In genomic region chr2:127386764-127387654, GRCh38 we compare ENCODE assay signal across 1 cellular context.
TF ChIP-seq lines count a peak whose summit lies in the region.

No MANE protein-coding gene starts in this region.

TF ChIP-seq in K562, 482 proteins besides CTCF, POLR2A, EP300 and RAD21 (continued from another document and continues in another):
- TF ChIP-seq, protein P1, sequence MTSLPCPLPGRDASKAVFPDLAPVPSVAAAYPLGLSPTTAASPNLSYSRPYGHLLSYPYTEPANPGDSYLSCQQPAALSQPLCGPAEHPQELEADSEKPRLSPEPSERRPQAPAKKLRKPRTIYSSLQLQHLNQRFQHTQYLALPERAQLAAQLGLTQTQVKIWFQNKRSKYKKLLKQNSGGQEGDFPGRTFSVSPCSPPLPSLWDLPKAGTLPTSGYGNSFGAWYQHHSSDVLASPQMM (CRISPR knock-in tag; IDR thresholded peaks at IDR 0.05), result no peak
- no peak for TF ChIP-seq MEIS2 (IDR thresholded peaks at IDR 0.05; ENCODE audit: partially characterized antibody)
- TF ChIP-seq ZNF239 (CRISPR knock-in tag; IDR thresholded peaks at IDR 0.05), result no peak
- TF ChIP-seq ZNF146 (CRISPR knock-in tag; IDR thresholded peaks at IDR 0.05; ENCODE audit: unreplicated experiment), result no peak
- TF ChIP-seq RBM34 (IDR thresholded peaks at IDR 0.05; ENCODE audit: borderline replicate concordance, insufficient read depth, low read length), result no peak
- no peak for TF ChIP-seq ILF3 (IDR thresholded peaks at IDR 0.05; ENCODE audit: borderline replicate concordance)
- TF ChIP-seq POLR3A (IDR thresholded peaks at IDR 0.05; ENCODE audit: borderline replicate concordance, extremely low read depth, insufficient read depth, insufficient read length), result no peak
- TF ChIP-seq SLC30A9 (CRISPR knock-in tag; IDR thresholded peaks at IDR 0.05), result no peak
- no peak for TF ChIP-seq ZNF41 (CRISPR knock-in tag; conservative IDR thresholded peaks at IDR 0.05)
- TF ChIP-seq VEZF1 (CRISPR knock-in tag; IDR thresholded peaks at IDR 0.05), result peak; percentile 98
- TF ChIP-seq, protein P2, sequence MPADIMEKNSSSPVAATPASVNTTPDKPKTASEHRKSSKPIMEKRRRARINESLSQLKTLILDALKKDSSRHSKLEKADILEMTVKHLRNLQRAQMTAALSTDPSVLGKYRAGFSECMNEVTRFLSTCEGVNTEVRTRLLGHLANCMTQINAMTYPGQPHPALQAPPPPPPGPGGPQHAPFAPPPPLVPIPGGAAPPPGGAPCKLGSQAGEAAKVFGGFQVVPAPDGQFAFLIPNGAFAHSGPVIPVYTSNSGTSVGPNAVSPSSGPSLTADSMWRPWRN (IDR thresholded peaks at IDR 0.05; ENCODE audit: low read depth), result no peak
- no peak for TF ChIP-seq MEF2A (IDR thresholded peaks at IDR 0.05; ENCODE audit: control insufficient read depth, low read depth, low read length)
- peak; percentile 75; the same call in 1 of the 2 replicates for TF ChIP-seq NCOA6 (IDR thresholded peaks at IDR 0.05)
- no peak for TF ChIP-seq FUS (optimal IDR thresholded peaks at IDR 0.05; ENCODE audit: low read depth, low read length)
- 0 out of 2 replicates have a peak, but pooled peaks have one; percentile 50 for TF ChIP-seq ZEB2 (IDR thresholded peaks at IDR 0.05)
- no peak for TF ChIP-seq RNF219 (CRISPR knock-in tag; IDR thresholded peaks at IDR 0.05)
- TF ChIP-seq, protein P3, sequence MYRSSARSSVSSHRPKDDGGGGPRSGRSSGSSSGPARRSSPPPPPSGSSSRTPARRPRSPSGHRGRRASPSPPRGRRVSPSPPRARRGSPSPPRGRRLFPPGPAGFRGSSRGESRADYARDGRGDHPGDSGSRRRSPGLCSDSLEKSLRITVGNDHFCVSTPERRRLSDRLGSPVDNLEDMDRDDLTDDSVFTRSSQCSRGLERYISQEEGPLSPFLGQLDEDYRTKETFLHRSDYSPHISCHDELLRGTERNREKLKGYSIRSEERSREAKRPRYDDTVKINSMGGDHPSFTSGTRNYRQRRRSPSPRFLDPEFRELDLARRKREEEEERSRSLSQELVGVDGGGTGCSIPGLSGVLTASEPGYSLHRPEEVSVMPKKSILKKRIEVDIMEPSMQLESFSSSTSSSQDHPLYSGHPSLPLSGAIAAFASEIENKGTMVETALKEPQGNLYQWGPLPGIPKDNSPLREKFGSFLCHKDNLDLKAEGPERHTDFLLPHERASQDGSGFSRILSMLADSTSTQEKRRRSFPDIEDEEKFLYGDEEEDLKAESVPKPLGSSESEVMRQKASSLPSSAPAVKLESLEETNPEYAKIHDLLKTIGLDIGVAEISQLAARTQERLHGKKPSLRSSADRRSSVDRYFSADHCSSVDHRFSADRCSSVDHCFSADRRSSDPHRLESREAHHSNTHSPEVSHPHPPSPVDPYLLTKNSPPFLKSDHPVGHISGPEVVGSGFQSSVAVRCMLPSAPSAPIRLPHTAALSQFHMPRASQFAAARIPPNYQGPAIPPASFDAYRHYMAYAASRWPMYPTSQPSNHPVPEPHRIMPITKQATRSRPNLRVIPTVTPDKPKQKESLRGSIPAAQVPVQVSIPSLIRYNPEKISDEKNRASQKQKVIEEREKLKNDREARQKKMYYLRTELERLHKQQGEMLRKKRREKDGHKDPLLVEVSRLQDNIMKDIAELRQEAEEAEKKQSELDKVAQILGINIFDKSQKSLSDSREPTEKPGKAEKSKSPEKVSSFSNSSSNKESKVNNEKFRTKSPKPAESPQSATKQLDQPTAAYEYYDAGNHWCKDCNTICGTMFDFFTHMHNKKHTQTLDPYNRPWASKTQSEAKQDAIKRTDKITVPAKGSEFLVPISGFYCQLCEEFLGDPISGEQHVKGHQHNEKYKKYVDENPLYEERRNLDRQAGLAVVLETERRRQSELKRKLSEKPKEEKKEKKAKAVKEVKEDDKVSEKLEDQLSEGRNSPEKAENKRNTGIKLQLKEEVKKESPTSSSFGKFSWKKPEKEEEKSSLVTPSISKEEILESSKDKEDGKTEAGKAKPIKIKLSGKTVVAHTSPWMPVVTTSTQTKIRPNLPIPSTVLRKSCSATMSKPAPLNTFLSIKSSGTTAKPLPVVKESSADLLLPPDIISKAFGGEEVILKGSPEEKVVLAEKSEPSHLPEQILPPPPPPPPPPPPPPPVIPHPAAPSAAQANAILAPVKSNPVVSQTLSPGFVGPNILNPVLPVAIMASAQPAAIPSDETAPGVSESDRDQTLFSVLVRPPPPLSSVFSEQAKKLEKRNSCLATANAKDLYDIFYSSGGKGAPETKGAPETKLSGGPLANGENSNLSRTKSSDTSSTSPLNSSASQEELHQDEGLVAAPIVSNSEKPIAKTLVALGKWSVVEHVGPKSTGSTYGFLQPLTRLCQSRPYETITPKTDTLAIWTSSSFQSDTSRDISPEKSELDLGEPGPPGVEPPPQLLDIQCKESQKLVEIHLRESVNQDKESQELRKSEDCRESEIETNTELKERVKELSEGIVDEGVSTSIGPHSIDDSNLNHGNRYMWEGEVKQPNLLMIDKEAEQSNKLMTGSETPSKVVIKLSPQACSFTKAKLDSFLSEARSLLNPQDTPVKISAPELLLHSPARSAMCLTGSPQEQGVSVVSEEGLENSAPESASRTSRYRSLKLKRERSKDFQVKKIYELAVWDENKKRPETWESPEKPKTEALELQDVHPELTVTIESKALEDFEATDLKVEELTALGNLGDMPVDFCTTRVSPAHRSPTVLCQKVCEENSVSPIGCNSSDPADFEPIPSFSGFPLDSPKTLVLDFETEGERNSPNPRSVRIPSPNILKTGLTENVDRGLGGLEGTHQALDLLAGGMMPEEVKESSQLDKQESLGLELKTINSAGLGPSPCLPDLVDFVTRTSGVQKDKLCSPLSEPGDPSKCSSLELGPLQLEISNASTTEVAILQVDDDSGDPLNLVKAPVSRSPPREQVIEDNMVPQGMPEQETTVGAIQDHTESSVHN (IDR thresholded peaks at IDR 0.05; ENCODE audit: borderline replicate concordance in 1 of 2, low read depth in 1 of 2), result no peak
- TF ChIP-seq, protein P4, sequence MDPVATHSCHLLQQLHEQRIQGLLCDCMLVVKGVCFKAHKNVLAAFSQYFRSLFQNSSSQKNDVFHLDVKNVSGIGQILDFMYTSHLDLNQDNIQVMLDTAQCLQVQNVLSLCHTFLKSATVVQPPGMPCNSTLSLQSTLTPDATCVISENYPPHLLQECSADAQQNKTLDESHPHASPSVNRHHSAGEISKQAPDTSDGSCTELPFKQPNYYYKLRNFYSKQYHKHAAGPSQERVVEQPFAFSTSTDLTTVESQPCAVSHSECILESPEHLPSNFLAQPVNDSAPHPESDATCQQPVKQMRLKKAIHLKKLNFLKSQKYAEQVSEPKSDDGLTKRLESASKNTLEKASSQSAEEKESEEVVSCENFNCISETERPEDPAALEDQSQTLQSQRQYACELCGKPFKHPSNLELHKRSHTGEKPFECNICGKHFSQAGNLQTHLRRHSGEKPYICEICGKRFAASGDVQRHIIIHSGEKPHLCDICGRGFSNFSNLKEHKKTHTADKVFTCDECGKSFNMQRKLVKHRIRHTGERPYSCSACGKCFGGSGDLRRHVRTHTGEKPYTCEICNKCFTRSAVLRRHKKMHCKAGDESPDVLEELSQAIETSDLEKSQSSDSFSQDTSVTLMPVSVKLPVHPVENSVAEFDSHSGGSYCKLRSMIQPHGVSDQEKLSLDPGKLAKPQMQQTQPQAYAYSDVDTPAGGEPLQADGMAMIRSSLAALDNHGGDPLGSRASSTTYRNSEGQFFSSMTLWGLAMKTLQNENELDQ (CRISPR knock-in tag; IDR thresholded peaks at IDR 0.05; ENCODE audit: borderline replicate concordance), result no peak
- TF ChIP-seq, protein P5, sequence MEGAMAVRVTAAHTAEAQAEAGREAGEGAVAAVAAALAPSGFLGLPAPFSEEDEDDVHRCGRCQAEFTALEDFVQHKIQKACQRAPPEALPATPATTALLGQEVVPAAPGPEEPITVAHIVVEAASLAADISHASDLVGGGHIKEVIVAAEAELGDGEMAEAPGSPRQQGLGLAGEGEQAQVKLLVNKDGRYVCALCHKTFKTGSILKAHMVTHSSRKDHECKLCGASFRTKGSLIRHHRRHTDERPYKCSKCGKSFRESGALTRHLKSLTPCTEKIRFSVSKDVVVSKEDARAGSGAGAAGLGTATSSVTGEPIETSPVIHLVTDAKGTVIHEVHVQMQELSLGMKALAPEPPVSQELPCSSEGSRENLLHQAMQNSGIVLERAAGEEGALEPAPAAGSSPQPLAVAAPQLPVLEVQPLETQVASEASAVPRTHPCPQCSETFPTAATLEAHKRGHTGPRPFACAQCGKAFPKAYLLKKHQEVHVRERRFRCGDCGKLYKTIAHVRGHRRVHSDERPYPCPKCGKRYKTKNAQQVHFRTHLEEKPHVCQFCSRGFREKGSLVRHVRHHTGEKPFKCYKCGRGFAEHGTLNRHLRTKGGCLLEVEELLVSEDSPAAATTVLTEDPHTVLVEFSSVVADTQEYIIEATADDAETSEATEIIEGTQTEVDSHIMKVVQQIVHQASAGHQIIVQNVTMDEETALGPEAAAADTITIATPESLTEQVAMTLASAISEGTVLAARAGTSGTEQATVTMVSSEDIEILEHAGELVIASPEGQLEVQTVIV (CRISPR knock-in tag; IDR thresholded peaks at IDR 0.05; ENCODE audit: borderline replicate concordance), result no peak
- TF ChIP-seq ZNF224 (CRISPR knock-in tag; IDR thresholded peaks at IDR 0.05), result no peak
- TF ChIP-seq CHCHD3 (CRISPR knock-in tag; IDR thresholded peaks at IDR 0.05), result no peak
- no peak for TF ChIP-seq NFIX (CRISPR knock-in tag; IDR thresholded peaks at IDR 0.05; ENCODE audit: low read depth)
- TF ChIP-seq HDAC1 (IDR thresholded peaks at IDR 0.05), result peak in 1 of 2 experiments; percentile 36; a peak in 1 of 4 replicates
- TF ChIP-seq TRIM28 (IDR thresholded peaks at IDR 0.05), result no peak
- TF ChIP-seq NCOA2 (IDR thresholded peaks at IDR 0.05; ENCODE audit: partially characterized antibody in 2 of 2), result no peak
- TF ChIP-seq ZNF561 (CRISPR knock-in tag; conservative IDR thresholded peaks at IDR 0.05), result no peak
- no peak for TF ChIP-seq ZBTB12 (CRISPR knock-in tag; IDR thresholded peaks at IDR 0.05)
- TF ChIP-seq, protein P6, sequence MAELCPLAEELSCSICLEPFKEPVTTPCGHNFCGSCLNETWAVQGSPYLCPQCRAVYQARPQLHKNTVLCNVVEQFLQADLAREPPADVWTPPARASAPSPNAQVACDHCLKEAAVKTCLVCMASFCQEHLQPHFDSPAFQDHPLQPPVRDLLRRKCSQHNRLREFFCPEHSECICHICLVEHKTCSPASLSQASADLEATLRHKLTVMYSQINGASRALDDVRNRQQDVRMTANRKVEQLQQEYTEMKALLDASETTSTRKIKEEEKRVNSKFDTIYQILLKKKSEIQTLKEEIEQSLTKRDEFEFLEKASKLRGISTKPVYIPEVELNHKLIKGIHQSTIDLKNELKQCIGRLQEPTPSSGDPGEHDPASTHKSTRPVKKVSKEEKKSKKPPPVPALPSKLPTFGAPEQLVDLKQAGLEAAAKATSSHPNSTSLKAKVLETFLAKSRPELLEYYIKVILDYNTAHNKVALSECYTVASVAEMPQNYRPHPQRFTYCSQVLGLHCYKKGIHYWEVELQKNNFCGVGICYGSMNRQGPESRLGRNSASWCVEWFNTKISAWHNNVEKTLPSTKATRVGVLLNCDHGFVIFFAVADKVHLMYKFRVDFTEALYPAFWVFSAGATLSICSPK (IDR thresholded peaks at IDR 0.05; ENCODE audit: borderline replicate concordance), result no peak
- no peak for TF ChIP-seq CHAMP1 (IDR thresholded peaks at IDR 0.05)
- peak; percentile 71; the same call in 1 of the 2 replicates for TF ChIP-seq ZNF644 (tag; IDR thresholded peaks at IDR 0.05; ENCODE audit: low read depth)
- no peak for TF ChIP-seq PHF20 (IDR thresholded peaks at IDR 0.05; ENCODE audit: partially characterized antibody)
- TF ChIP-seq EWSR1 (IDR thresholded peaks at IDR 0.05; ENCODE audit: borderline replicate concordance, low read depth, partially characterized antibody), result no peak
- peak; percentile 74; the same call in 1 of the 2 replicates for TF ChIP-seq CREM (IDR thresholded peaks at IDR 0.05; ENCODE audit: low read depth)
